17 cellular contexts compared by ENCODE assay signal in the genomic region with DNA sequence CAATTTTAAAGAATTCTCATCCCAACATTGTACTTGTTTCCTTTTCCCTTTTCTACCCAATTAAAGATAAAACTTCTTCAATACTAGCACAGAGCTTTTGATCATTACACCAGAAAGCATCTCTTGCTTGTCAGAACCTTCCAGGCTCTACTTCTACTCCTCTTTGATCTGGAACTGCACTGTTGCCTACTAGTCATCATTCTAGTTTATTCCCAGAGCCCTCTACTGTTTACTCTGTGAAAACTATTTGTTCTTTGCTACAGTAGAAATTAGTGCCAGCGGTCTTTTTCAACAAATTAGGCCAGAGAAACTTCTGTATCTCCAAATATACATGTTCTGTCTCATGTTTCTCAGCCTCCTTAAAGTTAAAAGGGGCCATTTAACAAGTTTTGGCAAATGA. TPM values are rescaled to one million over a fixed set of nuclear protein-coding genes. Genes with fewer than 3 reads are reported as not detected.
DNase-seq lines count a peak whose midpoint lies in the region; ATAC-seq and TF ChIP-seq lines count a peak whose summit lies in the region.
"Had no signal": no experiment of that assay in that cellular context is flagged by ENCODE, and none has a peak within 500 bp of the region (broad histone marks: within the 10 kb centered on the region; RNA-seq: fewer than 3 reads in every experiment).

No MANE protein-coding gene starts in this region.

- no peak overlapping the region for H3K4me3 ChIP-seq in Loucy (ENCODE audit: low read length, poor library complexity, severe bottlenecking)
- H3K4me3 ChIP-seq in sigmoid colon = no peak overlapping the region
- H3K4me3 ChIP-seq in brain microvascular endothelial cell (ENCODE audit: low read depth, low read length) = no peak overlapping the region

- TF ChIP-seq CTCF in Loucy (conservative IDR thresholded peaks at IDR 0.05; ENCODE audit: low read length) = peak; percentile 33; the same call in 1 of the 2 replicates
- TF ChIP-seq CTCF in sigmoid colon (IDR thresholded peaks at IDR 0.05) = no peak
- no peak for TF ChIP-seq CTCF in brain microvascular endothelial cell (IDR thresholded peaks at IDR 0.05; ENCODE audit: low read depth, low read length, missing control alignments)

- H2AFZ ChIP-seq in Loucy (ENCODE audit: low read length) = peak overlapping the region; percentile 25; the same call in 1 of the 2 replicates

- H3F3A ChIP-seq in Loucy (ENCODE audit: low read depth) = no peaks in the 10 kb centered on the region

- 16 to 49% methylated on average over 1 of the region's 1 CpG for WGBS in sigmoid colon, 2 donors

- H3K9me3 ChIP-seq in Loucy (ENCODE audit: insufficient read depth, low read depth, low read length) (no peaks in the 10 kb centered on the region), sigmoid colon (no peaks in the 10 kb centered on the region)

- in situ Hi-C loops in G401 (cut with HindIII; ENCODE audit: low sequenced_read_pairs) (no loop called here), brain microvascular endothelial cell (cut with HindIII; ENCODE audit: low pct_ligation_motif_present, low sequenced_read_pairs) (no loop called here)

- TF ChIP-seq EP300 in sigmoid colon (IDR thresholded peaks at IDR 0.05) = no peak

- H3K27me3 ChIP-seq in Loucy (ENCODE audit: insufficient read depth, low read length, poor library complexity, severe bottlenecking) (no peaks in the 10 kb centered on the region), sigmoid colon (no peaks in the 10 kb centered on the region), brain microvascular endothelial cell (replicated peaks) (no peaks in the 10 kb centered on the region)

- intact Hi-C loops in sigmoid colon (cut with DNase I) = loop anchor here (10.0 kb wide), 1 partner anchor 432 kb away; no protein-coding TSS in a partner anchor

- no peaks in the 10 kb centered on the region for H4K20me1 ChIP-seq in Loucy (ENCODE audit: insufficient read depth, low read length, poor library complexity, severe bottlenecking)

- no peaks in the 10 kb centered on the region for H3K9me2 ChIP-seq in Loucy (replicated peaks; ENCODE audit: low read depth, low read length)

- no peak overlapping the region for H3K4me2 ChIP-seq in Loucy (ENCODE audit: low read depth, low read length, poor library complexity, severe bottlenecking)

- H3K27ac ChIP-seq in sigmoid colon = no peak overlapping the region
- H3K27ac ChIP-seq in brain microvascular endothelial cell = no peak overlapping the region

- no peak for TF ChIP-seq POLR2A in sigmoid colon (IDR thresholded peaks at IDR 0.05)

- peak; percentile 8 for DNase-seq in G401 (ENCODE audit: low spot score)
- DNase-seq in amniotic epithelial cell (ENCODE audit: low read depth) = peak; percentile 11
- no peak for DNase-seq in left lobe of liver (ENCODE audit: low spot score)
- no peak for DNase-seq in sigmoid colon
- DNase-seq in brain microvascular endothelial cell = no peak
- DNase-seq: activated CD4-positive, alpha-beta memory T cell treated with anti-CD3 and anti-CD28 coated beads for 36 hours; activated T-cell treated with anti-CD3 and anti-CD28 coated beads, Interleukin-2, amount 50 U/mL, for 4 hours; cerebellar nuclear complex; KBM-7; NCI-H1436 treated with DMSO at 0.1 percent for 48 hours; NCI-H226; retina; stimulated activated naive CD8-positive, alpha-beta T cell treated with anti-CD3 and anti-CD28 coated beads, Interleukin-15, Interleukin-2, amounts not matched to agents 100 U/mL and 50 U/mL, for 24 hours had no signal

- H3K36me3 ChIP-seq in Loucy (ENCODE audit: insufficient read depth, low read length) = no peaks in the 10 kb centered on the region
- H3K36me3 ChIP-seq in sigmoid colon = no peaks in the 10 kb centered on the region
- no peaks in the 10 kb centered on the region for H3K36me3 ChIP-seq in brain microvascular endothelial cell (replicated peaks)

- no peak overlapping the region for H3K9ac ChIP-seq in Loucy (ENCODE audit: low read depth, low read length, poor library complexity, severe bottlenecking)

- no peaks in the 10 kb centered on the region for H3K79me2 ChIP-seq in Loucy (ENCODE audit: insufficient read depth, low read length)

- ATAC-seq in left lobe of liver = peak; percentile 23
- ATAC-seq in GM19455 (IDR thresholded peaks at IDR 0.05; ENCODE audit: unreplicated experiment) = no peak
- ATAC-seq: activated T-cell treated with anti-CD3 and anti-CD28 coated beads, Interleukin-2, amount 50 U/mL, for 4 hours; stimulated activated naive CD8-positive, alpha-beta T cell treated with anti-CD3 and anti-CD28 coated beads, Interleukin-15, Interleukin-2, amounts not matched to agents 100 U/mL and 50 U/mL, for 24 hours had no signal

- H3K4me1 ChIP-seq in Loucy (ENCODE audit: insufficient read depth, low read length, poor library complexity, severe bottlenecking) = no peaks in the 10 kb centered on the region
- no peaks in the 10 kb centered on the region for H3K4me1 ChIP-seq in sigmoid colon

RNA-seq across cellular contexts. Expression of a gene that starts 46.8 kb away (rescaled TPM):
- total RNA-seq in G401 (2014; rRNA removed; shearing (Covaris generic)) = not detected in 2 replicates
- total RNA-seq in left lobe of liver = not detected
- total RNA-seq in sigmoid colon = not detected
- polyA plus RNA-seq in sigmoid colon = not detected
- total RNA-seq: activated CD4-positive, alpha-beta memory T cell treated with anti-CD3 and anti-CD28 coated beads for 36 hours; activated T-cell treated with anti-CD3 and anti-CD28 coated beads, Interleukin-2, amount 50 U/mL, for 4 hours had no signal
- polyA plus RNA-seq: CD14-positive monocyte, neural cell had no signal

Comparison
In these comparisons a context has a peak if more than half of its experiments do, and no peak if none do; other contexts are left out.
1. DNase-seq: peak in G401 (single experiment) and amniotic epithelial cell (single experiment); none in left lobe of liver (single experiment), sigmoid colon (single experiment) and brain microvascular endothelial cell (single experiment).